In genomic region chr5:30765227-30765626, GRCh38 we compare ENCODE assay signal across 23 cellular contexts.
A peak's percentile ranks its signal among the peaks of the same experiment; 100 is the strongest.
DNase-seq lines count a peak whose midpoint lies in the region; FAIRE-seq and TF ChIP-seq lines count a peak whose summit lies in the region.
"Had no signal": no experiment of that assay in that cellular context is flagged by ENCODE, and none has a peak within 500 bp of the region (broad histone marks: within the 10 kb centered on the region; RNA-seq: fewer than 3 reads in every experiment).

No MANE protein-coding gene starts in this region.

- TF ChIP-seq POLR2A in H54 (IDR thresholded peaks at IDR 0.05; ENCODE audit: low read depth, low read length), result no peak

- no peaks in the 10 kb centered on the region for H4K20me1 ChIP-seq in astrocyte (ENCODE audit: insufficient read depth, low read length)
- H4K20me1 ChIP-seq: BLaER1 had no signal

- DNase-seq in HS-27A (ENCODE audit: low read depth) (peak; percentile 64), astrocyte (ENCODE audit: low read depth) (peak; percentile 73), iris pigment epithelial cell (ENCODE audit: low read depth) (peak; percentile 73), stromal cell of bone marrow (ENCODE audit: low read depth) (peak; percentile 25), NCI-H526 (lab: John Stamatoyannopoulos, UW) (no peak), NCI-H1694 treated with DMSO at 0.1 percent for 48 hours (lab: John Stamatoyannopoulos, UW) (no peak), H54 (ENCODE audit: insufficient read length, low spot score) (no peak)
- DNase-seq: activated CD8-positive, alpha-beta memory T cell treated with anti-CD3 and anti-CD28 coated beads, Interleukin-2, amount 50 U/mL, for 48 hours; activated effector memory CD4-positive, alpha-beta T cell treated with Interleukin-2 at 50 U/mL for 16 hours; Caco-2; central memory CD4-positive, alpha-beta T cell; erythroblast; HFFc6; left cardiac atrium; natural killer cell; NCI-H1048; NCI-H2029; NCI-H446; posterior cingulate gyrus; stimulated activated naive CD4-positive, alpha-beta T cell treated with Interleukin-2 at 50 U/mL for 16 hours; T-helper 17 cell; thyroid gland had no signal

- no peak overlapping the region for H3K9ac ChIP-seq in astrocyte (ENCODE audit: low read length)
- H3K9ac ChIP-seq: BLaER1 had no signal

- FAIRE-seq in astrocyte (lab: Jason Lieb, UNC), result peak; percentile 92
- no peak for FAIRE-seq in H54 (lab: Jason Lieb, UNC)

- TF ChIP-seq CTCF in astrocyte (IDR thresholded peaks at IDR 0.05; ENCODE audit: insufficient read depth, low read depth, low read length), result no peak

- no peaks in the 10 kb centered on the region for H3K27me3 Mint-ChIP-seq in astrocyte (ENCODE audit: low read depth, unreplicated experiment)
- H3K27me3 Mint-ChIP-seq: T-helper 17 cell had no signal

- H3K9me3 ChIP-seq in astrocyte (ENCODE audit: insufficient read depth, low read depth, low read length), result no peaks in the 10 kb centered on the region
- H3K9me3 ChIP-seq: BLaER1, thyroid gland had no signal

- H3K79me2 ChIP-seq in astrocyte (ENCODE audit: insufficient read depth, low read length), result no peaks in the 10 kb centered on the region

- no peaks in the 10 kb centered on the region for H3K36me3 ChIP-seq in astrocyte (ENCODE audit: insufficient read depth, low read length)
- H3K36me3 ChIP-seq: BLaER1, thyroid gland had no signal

- no peaks in the 10 kb centered on the region for H3K9me3 Mint-ChIP-seq in astrocyte (ENCODE audit: unreplicated experiment)

- H3K4me3 Mint-ChIP-seq in astrocyte (ENCODE audit: unreplicated experiment), result peak overlapping the region; percentile 72
- H3K4me3 Mint-ChIP-seq: HFFc6, natural killer cell, T-helper 17 cell had no signal

- peak overlapping the region; percentile 44 for H3K27ac ChIP-seq in astrocyte (ENCODE audit: low read depth, low read length)
- H3K27ac ChIP-seq: BLaER1, thyroid gland had no signal

- H3K36me3 Mint-ChIP-seq in astrocyte (ENCODE audit: low read depth, unreplicated experiment), result peaks cover 2% of the 10 kb centered on the region

- no peak overlapping the region for H3K4me3 ChIP-seq in astrocyte (ENCODE audit: insufficient read depth, low read depth, low read length)
- H3K4me3 ChIP-seq: BLaER1, thyroid gland had no signal

- H3K27me3 ChIP-seq in astrocyte (ENCODE audit: insufficient read depth, low read length), result no peaks in the 10 kb centered on the region
- H3K27me3 ChIP-seq: BLaER1, thyroid gland had no signal

- peaks cover 34% of the 10 kb centered on the region for H3K4me1 Mint-ChIP-seq in astrocyte (ENCODE audit: low read depth, unreplicated experiment)
- H3K4me1 Mint-ChIP-seq: natural killer cell, T-helper 17 cell had no signal

- H3K27ac Mint-ChIP-seq in astrocyte (ENCODE audit: unreplicated experiment), result peak overlapping the region; percentile 73
- H3K27ac Mint-ChIP-seq: HFFc6, natural killer cell, T-helper 17 cell had no signal

- H3K4me1 ChIP-seq in astrocyte (ENCODE audit: insufficient read depth, low read length), result peaks cover 8% of the 10 kb centered on the region
- H3K4me1 ChIP-seq: BLaER1, Caco-2, thyroid gland had no signal

- H2AFZ ChIP-seq in astrocyte (ENCODE audit: low read depth, low read length), result no peak overlapping the region

- peak overlapping the region; percentile 45 for H3K4me2 ChIP-seq in astrocyte (ENCODE audit: low read length)
- H3K4me2 ChIP-seq: BLaER1 had no signal

Comparison
In these comparisons a context has a peak if more than half of its experiments do, and no peak if none do; other contexts are left out.
1. DNase-seq: peak in HS-27A (single experiment), astrocyte (single experiment), iris pigment epithelial cell (single experiment) and stromal cell of bone marrow (single experiment); none in NCI-H526 (0 of 2), NCI-H1694 treated with DMSO at 0.1 percent for 48 hours (single experiment) and H54 (single experiment).